ENCODE assay signal across 8 cellular contexts in the genomic region with DNA sequence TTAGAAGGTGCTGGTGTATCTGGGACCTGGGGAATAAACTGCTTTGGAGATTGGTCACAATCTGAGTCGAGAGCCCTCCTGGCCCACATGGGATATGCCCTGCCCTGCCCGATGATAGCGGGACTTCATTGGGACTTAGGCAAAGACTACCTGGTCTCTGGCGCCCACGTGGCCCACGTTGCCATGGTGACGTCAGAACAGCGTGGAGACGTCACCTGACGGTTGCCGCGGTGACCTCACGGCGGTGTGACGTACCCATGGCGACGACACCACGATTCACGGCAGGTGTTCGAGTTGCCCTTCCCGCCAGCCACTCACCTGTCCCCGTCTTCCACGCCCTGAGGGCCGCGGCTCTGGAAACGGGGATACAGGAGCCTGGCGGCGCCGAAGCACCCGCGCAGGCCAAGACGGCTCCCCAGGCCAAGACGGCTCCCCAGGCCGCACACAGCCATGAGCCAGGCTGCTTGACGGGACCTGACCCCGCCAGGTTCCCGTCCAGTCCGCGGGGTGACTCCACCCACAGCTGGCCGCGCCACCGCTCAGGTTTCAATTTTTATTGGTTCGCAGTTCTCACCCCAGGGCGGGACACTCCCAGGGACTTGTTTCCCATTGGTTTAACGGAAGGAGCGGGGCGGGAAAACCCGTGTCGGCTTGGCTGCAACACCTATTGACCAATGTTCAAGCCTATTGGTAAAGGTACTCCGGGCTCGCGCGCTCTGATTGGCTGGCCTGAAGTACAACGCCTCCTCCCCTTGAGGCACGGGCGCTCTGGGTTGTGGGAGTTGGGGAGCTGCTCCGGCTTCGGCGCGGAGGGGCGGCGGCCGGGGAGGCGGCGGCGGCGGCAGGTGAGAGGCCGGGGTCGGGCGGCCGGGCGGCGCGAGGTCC. TPM values are rescaled to one million over a fixed set of nuclear protein-coding genes. Genes with fewer than 3 reads are reported as not detected.
DNase-seq lines count a peak whose midpoint lies in the region; TF ChIP-seq lines count a peak whose summit lies in the region.

A gene (minus strand): TSS at position 476 of the 885 bp plus-strand sequence. CDS start 24 bp downstream, at position 452.
A gene (plus strand): TSS at position 766 of the 885 bp plus-strand sequence. CDS start 1,029 bp downstream, outside the sequence.

- no peaks in the 10 kb centered on the region for H3K9me3 ChIP-seq in neuron (ENCODE audit: low read length)
- no peaks in the 10 kb centered on the region for H3K9me3 ChIP-seq in subcutaneous abdominal adipose tissue (ENCODE audit: control insufficient read depth in 5 of 5, low read length in 5 of 5)

- CTCF ChIA-PET in HEK293T (lab: Yijun Ruan, JAX): interaction anchor here (0.9 to 1.1 kb wide), 2 partner anchors 25 to 202 kb away, joined by 3 to 9 read pairs; no protein-coding TSS in a partner anchor

- H3K4me1 ChIP-seq in neuron (ENCODE audit: insufficient read depth, low read length): peaks cover 19% of the 10 kb centered on the region
- peaks cover 8 to 26% (median 20%) of the 10 kb centered on the region in 5 donors for H3K4me1 ChIP-seq in subcutaneous abdominal adipose tissue (ENCODE audit: control insufficient read depth in 5 of 5, insufficient read depth in 5 of 5, low read length in 5 of 5)

- in situ Hi-C loops in SK-MEL-5 (cut with HindIII; ENCODE audit: low pct_unique_long_range_greater_than_20kb, low sequenced_read_pairs): no loop called here

- H3K9ac ChIP-seq in subcutaneous abdominal adipose tissue (ENCODE audit: low read length in 5 of 5): peak within 1 kb of the TSS; percentile 50 to 92 (median 84)

- DNase-seq in GF-D8 (lab: John Stamatoyannopoulos, UW) (peak; percentile 99), HEK293T (ENCODE audit: extremely low spot score) (peak; percentile 97), MV-4-11 (lab: John Stamatoyannopoulos, UW) (peak; percentile 100), SK-MEL-5 (ENCODE audit: low read depth, low spot score) (peak; percentile 100), foreskin melanocyte (peak; percentile 98)
- DNase-seq in activated naive CD4-positive, alpha-beta T cell treated with Interleukin-2 at 50 U/mL for 16 hours: peak; percentile 99

- peak within 1 kb of the TSS; percentile 32 for H2AFZ ChIP-seq in neuron (ENCODE audit: low read depth, low read length)

- POLR2A ChIA-PET in HEK293T (lab: Yijun Ruan, JAX): interaction anchor here (0.7 to 1.6 kb wide), 10 partner anchors 8 to 146 kb away, joined by 3 to 6 read pairs (median 4); no protein-coding TSS in a partner anchor

- peak within 1 kb of the TSS; percentile 50 for H3K27ac ChIP-seq in subcutaneous abdominal adipose tissue (ENCODE audit: low read depth, low read length)

- peak within 1 kb of the TSS; percentile 69 for H3K4me3 ChIP-seq in neuron (ENCODE audit: low read length)
- peak within 1 kb of the TSS; percentile 79 to 90 (median 88) for H3K4me3 ChIP-seq in subcutaneous abdominal adipose tissue (ENCODE audit: low read depth in 1 of 5, low read length in 5 of 5)

- H3K36me3 ChIP-seq in neuron (ENCODE audit: insufficient read depth, low read length): peaks cover 43% of the 10 kb centered on the region
- peaks cover 0 to 40% (median 33%) of the 10 kb centered on the region in 5 donors for H3K36me3 ChIP-seq in subcutaneous abdominal adipose tissue (ENCODE audit: control insufficient read depth in 5 of 5, insufficient read depth in 5 of 5, low read length in 5 of 5)

- no peaks in the 10 kb centered on the region for H3K27me3 ChIP-seq in neuron (ENCODE audit: insufficient read depth, low read length)
- H3K27me3 ChIP-seq in subcutaneous abdominal adipose tissue (ENCODE audit: control insufficient read depth in 5 of 5, insufficient read depth in 4 of 5, low read length in 5 of 5): no peaks in the 10 kb centered on the region

TF ChIP-seq in HEK293T, 16 proteins besides CTCF, POLR2A, EP300 and RAD21:
- TF ChIP-seq LEF1 (IDR thresholded peaks at IDR 0.05; ENCODE audit: borderline replicate concordance) (no peak), L3MBTL2 (conservative IDR thresholded peaks at IDR 0.05) (peak; percentile 93), ZNF384 (IDR thresholded peaks at IDR 0.05) (no peak), HDGF (IDR thresholded peaks at IDR 0.05; ENCODE audit: borderline replicate concordance) (no peak), FOXA1 (IDR thresholded peaks at IDR 0.05) (no peak), TARDBP (IDR thresholded peaks at IDR 0.05) (peak; percentile 99), ELF4 (IDR thresholded peaks at IDR 0.05) (0 out of 2 replicates have a peak, but pooled peaks have one; percentile 26), SUZ12 (IDR thresholded peaks at IDR 0.05) (no peak), SP1 (IDR thresholded peaks at IDR 0.05) (no peak), NFRKB (IDR thresholded peaks at IDR 0.05) (no peak), FOXM1 (IDR thresholded peaks at IDR 0.05; ENCODE audit: borderline replicate concordance) (no peak), FOXK2 (IDR thresholded peaks at IDR 0.05) (no peak), ARNT (IDR thresholded peaks at IDR 0.05) (0 out of 2 replicates have a peak, but pooled peaks have one; percentile 36), BHLHE40 (IDR thresholded peaks at IDR 0.05; ENCODE audit: borderline replicate concordance) (no peak), CTBP1 (IDR thresholded peaks at IDR 0.05; ENCODE audit: borderline replicate concordance) (peak; percentile 75; the same call in 1 of the 2 replicates)
- TF ChIP-seq, protein P1, sequence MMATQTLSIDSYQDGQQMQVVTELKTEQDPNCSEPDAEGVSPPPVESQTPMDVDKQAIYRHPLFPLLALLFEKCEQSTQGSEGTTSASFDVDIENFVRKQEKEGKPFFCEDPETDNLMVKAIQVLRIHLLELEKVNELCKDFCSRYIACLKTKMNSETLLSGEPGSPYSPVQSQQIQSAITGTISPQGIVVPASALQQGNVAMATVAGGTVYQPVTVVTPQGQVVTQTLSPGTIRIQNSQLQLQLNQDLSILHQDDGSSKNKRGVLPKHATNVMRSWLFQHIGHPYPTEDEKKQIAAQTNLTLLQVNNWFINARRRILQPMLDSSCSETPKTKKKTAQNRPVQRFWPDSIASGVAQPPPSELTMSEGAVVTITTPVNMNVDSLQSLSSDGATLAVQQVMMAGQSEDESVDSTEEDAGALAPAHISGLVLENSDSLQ (IDR thresholded peaks at IDR 0.05): peak; percentile 83

RNA-seq across cellular contexts. Expression of the first gene that starts in this region (rescaled TPM):
- 62.2 and 74.3 TPM in 2 replicates for total RNA-seq in SK-MEL-5 (2014; rRNA removed; shearing (Covaris generic))
- polyA plus RNA-seq in SK-MEL-5 (2015; cell fraction: cytosol; rRNA removed): 37.1 and 44.2 TPM in 2 replicates
- polyA plus RNA-seq in SK-MEL-5 (2015; cell fraction: nucleus; rRNA removed): 19.4 and 34.3 TPM in 2 replicates

RNA-seq across cellular contexts. Expression of the second gene that starts in this region (rescaled TPM):
- total RNA-seq in SK-MEL-5 (2014; rRNA removed; shearing (Covaris generic)): 22.9 and 27.2 TPM in 2 replicates
- 28.1 TPM in 2 replicates for polyA plus RNA-seq in SK-MEL-5 (2015; cell fraction: cytosol; rRNA removed)
- 19.5 and 38.6 TPM in 2 replicates for polyA plus RNA-seq in SK-MEL-5 (2015; cell fraction: nucleus; rRNA removed)

Comparison
In these comparisons a context has a peak if more than half of its experiments do, and no peak if none do; other contexts are left out.
1. Peak in every context shown above with its lines: DNase-seq, H3K4me3 ChIP-seq and H3K27ac ChIP-seq.